2 cellular contexts compared by ENCODE assay signal in the genomic region with DNA sequence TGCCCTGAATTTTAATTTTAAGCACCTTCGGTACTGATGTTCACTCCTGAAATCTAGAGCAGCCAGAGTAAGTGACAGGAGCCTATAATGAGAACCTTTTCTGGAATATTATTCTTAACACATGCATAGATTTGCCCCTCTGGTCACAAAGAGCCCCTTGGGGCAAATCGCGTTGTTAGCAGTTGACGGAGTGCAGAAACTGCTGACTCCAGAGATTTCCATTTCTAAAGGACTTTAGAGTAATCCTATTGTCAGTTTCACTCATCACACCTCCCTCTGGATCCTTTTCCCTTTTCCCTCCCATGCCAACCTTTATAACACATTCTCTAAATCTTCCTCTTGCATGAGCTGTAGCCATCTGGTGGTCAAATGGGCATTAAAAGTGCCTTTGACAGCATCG.
TF ChIP-seq lines count a peak whose summit lies in the region.

No MANE protein-coding gene starts in this region.

TF ChIP-seq in IMR-90, 13 proteins besides CTCF, POLR2A, EP300 and RAD21:
- no peak for TF ChIP-seq SMC3 (IDR thresholded peaks at IDR 0.05; ENCODE audit: low read depth, low read length)
- TF ChIP-seq MAFK (IDR thresholded peaks at IDR 0.05; ENCODE audit: low read depth, low read length), result peak; percentile 38; the same call in 1 of the 2 replicates

TF ChIP-seq in K562, 482 proteins besides CTCF, POLR2A, EP300 and RAD21:
- TF ChIP-seq ZNF316 (IDR thresholded peaks at IDR 0.05) (peak; percentile 31; the same call in 1 of the 2 replicates), ADNP (tag; IDR thresholded peaks at IDR 0.05) (no peak), PCBP1 (IDR thresholded peaks at IDR 0.05; ENCODE audit: low read depth, low read length, poor library complexity, severe bottlenecking) (no peak)
TF ChIP-seq in K562: peak in this region for 1.
